Comparison of ENCODE assay signal across 1 cellular context in genomic region chr5:73496984-73497457, GRCh38.
TF ChIP-seq lines count a peak whose summit lies in the region.

No MANE protein-coding gene starts in this region.

TF ChIP-seq in K562, 482 proteins besides CTCF, POLR2A, EP300 and RAD21 (continued from another document and continues in another):
- no peak for TF ChIP-seq ZNF3 (CRISPR knock-in tag; IDR thresholded peaks at IDR 0.05)
- 0 out of 2 replicates have a peak, but pooled peaks have one; percentile 3 for TF ChIP-seq NCOR1 (IDR thresholded peaks at IDR 0.05)
- no peak for TF ChIP-seq SRSF9 (IDR thresholded peaks at IDR 0.05; ENCODE audit: borderline replicate concordance, low read depth, low read length)
- no peak for TF ChIP-seq ZNF24 (IDR thresholded peaks at IDR 0.05)
- TF ChIP-seq SMARCA4 (IDR thresholded peaks at IDR 0.05), result peak; percentile 49; the same call in 1 of the 2 replicates
- TF ChIP-seq, protein P1, sequence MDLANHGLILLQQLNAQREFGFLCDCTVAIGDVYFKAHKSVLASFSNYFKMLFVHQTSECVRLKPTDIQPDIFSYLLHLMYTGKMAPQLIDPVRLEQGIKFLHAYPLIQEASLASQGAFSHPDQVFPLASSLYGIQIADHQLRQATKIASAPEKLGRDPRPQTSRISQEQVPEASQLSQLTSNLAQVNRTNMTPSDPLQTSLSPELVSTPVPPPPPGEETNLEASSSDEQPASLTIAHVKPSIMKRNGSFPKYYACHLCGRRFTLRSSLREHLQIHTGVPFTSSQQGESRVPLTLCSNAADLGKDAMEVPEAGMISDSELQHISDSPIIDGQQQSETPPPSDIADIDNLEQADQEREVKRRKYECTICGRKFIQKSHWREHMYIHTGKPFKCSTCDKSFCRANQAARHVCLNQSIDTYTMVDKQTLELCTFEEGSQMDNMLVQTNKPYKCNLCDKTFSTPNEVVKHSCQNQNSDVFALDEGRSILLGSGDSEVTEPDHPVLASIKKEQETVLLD (IDR thresholded peaks at IDR 0.05), result no peak
- TF ChIP-seq TRIM24 (IDR thresholded peaks at IDR 0.05), result 0 out of 4 replicates have a peak, but pooled peaks of 1 of the 2 experiments have one; percentile 11
- no peak for TF ChIP-seq L3MBTL2 (IDR thresholded peaks at IDR 0.05)
- no peak for TF ChIP-seq HNRNPUL1 (IDR thresholded peaks at IDR 0.05; ENCODE audit: low read length)
- TF ChIP-seq, protein P2, sequence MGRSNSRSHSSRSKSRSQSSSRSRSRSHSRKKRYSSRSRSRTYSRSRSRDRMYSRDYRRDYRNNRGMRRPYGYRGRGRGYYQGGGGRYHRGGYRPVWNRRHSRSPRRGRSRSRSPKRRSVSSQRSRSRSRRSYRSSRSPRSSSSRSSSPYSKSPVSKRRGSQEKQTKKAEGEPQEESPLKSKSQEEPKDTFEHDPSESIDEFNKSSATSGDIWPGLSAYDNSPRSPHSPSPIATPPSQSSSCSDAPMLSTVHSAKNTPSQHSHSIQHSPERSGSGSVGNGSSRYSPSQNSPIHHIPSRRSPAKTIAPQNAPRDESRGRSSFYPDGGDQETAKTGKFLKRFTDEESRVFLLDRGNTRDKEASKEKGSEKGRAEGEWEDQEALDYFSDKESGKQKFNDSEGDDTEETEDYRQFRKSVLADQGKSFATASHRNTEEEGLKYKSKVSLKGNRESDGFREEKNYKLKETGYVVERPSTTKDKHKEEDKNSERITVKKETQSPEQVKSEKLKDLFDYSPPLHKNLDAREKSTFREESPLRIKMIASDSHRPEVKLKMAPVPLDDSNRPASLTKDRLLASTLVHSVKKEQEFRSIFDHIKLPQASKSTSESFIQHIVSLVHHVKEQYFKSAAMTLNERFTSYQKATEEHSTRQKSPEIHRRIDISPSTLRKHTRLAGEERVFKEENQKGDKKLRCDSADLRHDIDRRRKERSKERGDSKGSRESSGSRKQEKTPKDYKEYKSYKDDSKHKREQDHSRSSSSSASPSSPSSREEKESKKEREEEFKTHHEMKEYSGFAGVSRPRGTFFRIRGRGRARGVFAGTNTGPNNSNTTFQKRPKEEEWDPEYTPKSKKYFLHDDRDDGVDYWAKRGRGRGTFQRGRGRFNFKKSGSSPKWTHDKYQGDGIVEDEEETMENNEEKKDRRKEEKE (IDR thresholded peaks at IDR 0.05; ENCODE audit: borderline replicate concordance in 1 of 2, control insufficient read depth in 1 of 2, low read depth in 2 of 2, low read length in 1 of 2), result 0 out of 4 replicates have a peak, but pooled peaks of 1 of the 2 experiments have one; percentile 18
- TF ChIP-seq NONO (IDR thresholded peaks at IDR 0.05; ENCODE audit: low read depth in 2 of 2, low read length in 1 of 2), result 0 out of 4 replicates have a peak, but pooled peaks of 1 of the 2 experiments have one; percentile 24
- TF ChIP-seq ZC3H11A (IDR thresholded peaks at IDR 0.05; ENCODE audit: low read depth, low read length), result no peak
- TF ChIP-seq EWSR1 (IDR thresholded peaks at IDR 0.05; ENCODE audit: borderline replicate concordance, low read depth, partially characterized antibody), result no peak
- TF ChIP-seq, protein P3, sequence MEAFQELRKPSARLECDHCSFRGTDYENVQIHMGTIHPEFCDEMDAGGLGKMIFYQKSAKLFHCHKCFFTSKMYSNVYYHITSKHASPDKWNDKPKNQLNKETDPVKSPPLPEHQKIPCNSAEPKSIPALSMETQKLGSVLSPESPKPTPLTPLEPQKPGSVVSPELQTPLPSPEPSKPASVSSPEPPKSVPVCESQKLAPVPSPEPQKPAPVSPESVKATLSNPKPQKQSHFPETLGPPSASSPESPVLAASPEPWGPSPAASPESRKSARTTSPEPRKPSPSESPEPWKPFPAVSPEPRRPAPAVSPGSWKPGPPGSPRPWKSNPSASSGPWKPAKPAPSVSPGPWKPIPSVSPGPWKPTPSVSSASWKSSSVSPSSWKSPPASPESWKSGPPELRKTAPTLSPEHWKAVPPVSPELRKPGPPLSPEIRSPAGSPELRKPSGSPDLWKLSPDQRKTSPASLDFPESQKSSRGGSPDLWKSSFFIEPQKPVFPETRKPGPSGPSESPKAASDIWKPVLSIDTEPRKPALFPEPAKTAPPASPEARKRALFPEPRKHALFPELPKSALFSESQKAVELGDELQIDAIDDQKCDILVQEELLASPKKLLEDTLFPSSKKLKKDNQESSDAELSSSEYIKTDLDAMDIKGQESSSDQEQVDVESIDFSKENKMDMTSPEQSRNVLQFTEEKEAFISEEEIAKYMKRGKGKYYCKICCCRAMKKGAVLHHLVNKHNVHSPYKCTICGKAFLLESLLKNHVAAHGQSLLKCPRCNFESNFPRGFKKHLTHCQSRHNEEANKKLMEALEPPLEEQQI (IDR thresholded peaks at IDR 0.05), result no peak
- TF ChIP-seq DMBX1 (CRISPR knock-in tag; IDR thresholded peaks at IDR 0.05; ENCODE audit: borderline replicate concordance), result 0 out of 2 replicates have a peak, but pooled peaks have one; percentile 50
- TF ChIP-seq ZNF766 (CRISPR knock-in tag; conservative IDR thresholded peaks at IDR 0.05), result 0 out of 2 replicates have a peak, but pooled peaks have one; percentile 34
- no peak for TF ChIP-seq STAG1 (CRISPR knock-in tag; IDR thresholded peaks at IDR 0.05; ENCODE audit: borderline replicate concordance)
- no peak for TF ChIP-seq PHB2 (IDR thresholded peaks at IDR 0.05; ENCODE audit: low read depth)
- no peak for TF ChIP-seq RFX7 (CRISPR knock-in tag; IDR thresholded peaks at IDR 0.05)
- peak; percentile 51 for TF ChIP-seq EP400 (IDR thresholded peaks at IDR 0.05)
- 0 out of 2 replicates have a peak, but pooled peaks have one; percentile 7 for TF ChIP-seq ETV1 (tag; conservative IDR thresholded peaks at IDR 0.05; ENCODE audit: low read depth)
- TF ChIP-seq SOX6 (IDR thresholded peaks at IDR 0.05), result peak; percentile 50; the same call in 1 of the 2 replicates
- TF ChIP-seq KLF10 (CRISPR knock-in tag; IDR thresholded peaks at IDR 0.05), result no peak
- TF ChIP-seq DPF2 (IDR thresholded peaks at IDR 0.05), result no peak; the same call in 1 of the 2 replicates
- peak; percentile 99 for TF ChIP-seq TOE1 (IDR thresholded peaks at IDR 0.05; ENCODE audit: borderline replicate concordance)
- TF ChIP-seq TOE1 (CRISPR knock-in tag; IDR thresholded peaks at IDR 0.05; ENCODE audit: borderline replicate concordance, low read depth), result no peak
- peak; percentile 59; the same call in 1 of the 2 replicates for TF ChIP-seq ELF2 (CRISPR knock-in tag; IDR thresholded peaks at IDR 0.05)
- TF ChIP-seq MYC (IDR thresholded peaks at IDR 0.05; ENCODE audit: low read depth, low read length), result no peak; the same call in 1 of the 2 replicates
- no peak for TF ChIP-seq MYC (CRISPR knock-in tag; IDR thresholded peaks at IDR 0.05; ENCODE audit: borderline replicate concordance, low read depth)
- TF ChIP-seq ZNF785 (CRISPR knock-in tag; IDR thresholded peaks at IDR 0.05), result no peak
- TF ChIP-seq CBX8 (IDR thresholded peaks at IDR 0.05; ENCODE audit: borderline replicate concordance, extremely low read depth, low read depth, low read length, poor library complexity, severe bottlenecking), result no peak
- no peak for TF ChIP-seq CBX1 (IDR thresholded peaks at IDR 0.05; ENCODE audit: low read depth)
- TF ChIP-seq TBP (optimal IDR thresholded peaks at IDR 0.05; ENCODE audit: low read depth, low read length), result peak; percentile 74
- TF ChIP-seq, protein P4, sequence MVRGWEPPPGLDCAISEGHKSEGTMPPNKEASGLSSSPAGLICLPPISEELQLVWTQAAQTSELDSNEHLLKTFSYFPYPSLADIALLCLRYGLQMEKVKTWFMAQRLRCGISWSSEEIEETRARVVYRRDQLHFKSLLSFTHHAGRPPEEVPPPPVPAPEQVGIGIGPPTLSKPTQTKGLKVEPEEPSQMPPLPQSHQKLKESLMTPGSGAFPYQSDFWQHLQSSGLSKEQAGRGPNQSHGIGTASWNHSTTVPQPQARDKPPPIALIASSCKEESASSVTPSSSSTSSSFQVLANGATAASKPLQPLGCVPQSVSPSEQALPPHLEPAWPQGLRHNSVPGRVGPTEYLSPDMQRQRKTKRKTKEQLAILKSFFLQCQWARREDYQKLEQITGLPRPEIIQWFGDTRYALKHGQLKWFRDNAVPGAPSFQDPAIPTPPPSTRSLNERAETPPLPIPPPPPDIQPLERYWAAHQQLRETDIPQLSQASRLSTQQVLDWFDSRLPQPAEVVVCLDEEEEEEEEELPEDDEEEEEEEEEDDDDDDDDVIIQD (CRISPR knock-in tag; IDR thresholded peaks at IDR 0.05), result no peak
- TF ChIP-seq, protein P5, sequence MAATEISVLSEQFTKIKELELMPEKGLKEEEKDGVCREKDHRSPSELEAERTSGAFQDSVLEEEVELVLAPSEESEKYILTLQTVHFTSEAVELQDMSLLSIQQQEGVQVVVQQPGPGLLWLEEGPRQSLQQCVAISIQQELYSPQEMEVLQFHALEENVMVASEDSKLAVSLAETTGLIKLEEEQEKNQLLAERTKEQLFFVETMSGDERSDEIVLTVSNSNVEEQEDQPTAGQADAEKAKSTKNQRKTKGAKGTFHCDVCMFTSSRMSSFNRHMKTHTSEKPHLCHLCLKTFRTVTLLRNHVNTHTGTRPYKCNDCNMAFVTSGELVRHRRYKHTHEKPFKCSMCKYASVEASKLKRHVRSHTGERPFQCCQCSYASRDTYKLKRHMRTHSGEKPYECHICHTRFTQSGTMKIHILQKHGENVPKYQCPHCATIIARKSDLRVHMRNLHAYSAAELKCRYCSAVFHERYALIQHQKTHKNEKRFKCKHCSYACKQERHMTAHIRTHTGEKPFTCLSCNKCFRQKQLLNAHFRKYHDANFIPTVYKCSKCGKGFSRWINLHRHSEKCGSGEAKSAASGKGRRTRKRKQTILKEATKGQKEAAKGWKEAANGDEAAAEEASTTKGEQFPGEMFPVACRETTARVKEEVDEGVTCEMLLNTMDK (IDR thresholded peaks at IDR 0.05; ENCODE audit: borderline replicate concordance, insufficient read depth, low read depth, low read length, poor library complexity, severe bottlenecking), result peak; percentile 52
- TF ChIP-seq, protein P6, sequence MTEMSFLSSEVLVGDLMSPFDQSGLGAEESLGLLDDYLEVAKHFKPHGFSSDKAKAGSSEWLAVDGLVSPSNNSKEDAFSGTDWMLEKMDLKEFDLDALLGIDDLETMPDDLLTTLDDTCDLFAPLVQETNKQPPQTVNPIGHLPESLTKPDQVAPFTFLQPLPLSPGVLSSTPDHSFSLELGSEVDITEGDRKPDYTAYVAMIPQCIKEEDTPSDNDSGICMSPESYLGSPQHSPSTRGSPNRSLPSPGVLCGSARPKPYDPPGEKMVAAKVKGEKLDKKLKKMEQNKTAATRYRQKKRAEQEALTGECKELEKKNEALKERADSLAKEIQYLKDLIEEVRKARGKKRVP (CRISPR knock-in tag; IDR thresholded peaks at IDR 0.05), result no peak
- TF ChIP-seq POLR2H (tag; IDR thresholded peaks at IDR 0.05; ENCODE audit: low read depth), result peak; percentile 66
- peak; percentile 91 for TF ChIP-seq ZNF384 (IDR thresholded peaks at IDR 0.05; ENCODE audit: low read depth, low read length)
- no peak for TF ChIP-seq POLR2AphosphoS5 (IDR thresholded peaks at IDR 0.05; ENCODE audit: control insufficient read depth, insufficient read depth, low read depth, low read length)
- TF ChIP-seq ZFP91 (CRISPR knock-in tag; IDR thresholded peaks at IDR 0.05), result no peak
- TF ChIP-seq FOXK1 (CRISPR knock-in tag; IDR thresholded peaks at IDR 0.05; ENCODE audit: borderline replicate concordance), result no peak
- TF ChIP-seq CEBPG (CRISPR knock-in tag; IDR thresholded peaks at IDR 0.05), result no peak
- peak; percentile 20 to 51; a peak in 2 of 4 replicates for TF ChIP-seq CEBPG (tag; conservative IDR thresholded peaks at IDR 0.05 in 1 of 2, IDR thresholded peaks at IDR 0.05 in 1 of 2)
- TF ChIP-seq TCF15 (CRISPR knock-in tag; IDR thresholded peaks at IDR 0.05), result 0 out of 2 replicates have a peak, but pooled peaks have one; percentile 27
- TF ChIP-seq JUND (IDR thresholded peaks at IDR 0.05; ENCODE audit: borderline replicate concordance, low read depth, low read length), result 0 out of 2 replicates have a peak, but pooled peaks have one; percentile 23
- no peak; the same call in 2 of the 3 replicates for TF ChIP-seq JUND (tag; IDR thresholded peaks at IDR 0.05; ENCODE audit: borderline replicate concordance, low read depth, low read length)
- TF ChIP-seq, protein P7, sequence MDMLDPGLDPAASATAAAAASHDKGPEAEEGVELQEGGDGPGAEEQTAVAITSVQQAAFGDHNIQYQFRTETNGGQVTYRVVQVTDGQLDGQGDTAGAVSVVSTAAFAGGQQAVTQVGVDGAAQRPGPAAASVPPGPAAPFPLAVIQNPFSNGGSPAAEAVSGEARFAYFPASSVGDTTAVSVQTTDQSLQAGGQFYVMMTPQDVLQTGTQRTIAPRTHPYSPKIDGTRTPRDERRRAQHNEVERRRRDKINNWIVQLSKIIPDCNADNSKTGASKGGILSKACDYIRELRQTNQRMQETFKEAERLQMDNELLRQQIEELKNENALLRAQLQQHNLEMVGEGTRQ (CRISPR knock-in tag; IDR thresholded peaks at IDR 0.05), result peak; percentile 76
- TF ChIP-seq EHMT2 (IDR thresholded peaks at IDR 0.05), result peak; percentile 63; the same call in 1 of the 2 replicates
- 0 out of 2 replicates have a peak, but pooled peaks have one; percentile 51 for TF ChIP-seq ZNF395 (CRISPR knock-in tag; IDR thresholded peaks at IDR 0.05)
- TF ChIP-seq JUN (IDR thresholded peaks at IDR 0.05; ENCODE audit: borderline replicate concordance, low read depth, low read length), result no peak
- no peak for TF ChIP-seq JUN (CRISPR knock-in tag; IDR thresholded peaks at IDR 0.05; ENCODE audit: borderline replicate concordance)
- no peak for TF ChIP-seq SMARCA5 (IDR thresholded peaks at IDR 0.05)
- peak; percentile 93 to 99 for TF ChIP-seq TEAD1 (CRISPR knock-in tag; IDR thresholded peaks at IDR 0.05)
- TF ChIP-seq ZFX (CRISPR knock-in tag; IDR thresholded peaks at IDR 0.05), result no peak
- TF ChIP-seq CCAR2 (IDR thresholded peaks at IDR 0.05; ENCODE audit: low read depth, low read length), result no peak
